ENCODE assay signal across 26 cellular contexts in genomic region chr19:45265375-45265774, GRCh38. TPM values are rescaled to one million over a fixed set of nuclear protein-coding genes. Genes with fewer than 3 reads are reported as not detected.
DNase-seq lines count a peak whose midpoint lies in the region; ATAC-seq, FAIRE-seq and TF ChIP-seq lines count a peak whose summit lies in the region.
"Had no signal": no experiment of that assay in that cellular context is flagged by ENCODE, and none has a peak within 500 bp of the region (broad histone marks: within the 10 kb centered on the region; RNA-seq: fewer than 3 reads in every experiment).

No MANE protein-coding gene starts in this region.

- 89 to 91% methylated on average over 5 of the region's 5 CpGs for WGBS in pancreas, 2 donors

- intact Hi-C loops in pancreas (cut with DNase I) = no loop called here

- H3K27me3 Mint-ChIP-seq in activated naive CD8-positive, alpha-beta T cell treated with anti-CD3 and anti-CD28 coated beads for 36 hours = no peaks in the 10 kb centered on the region
- no peaks in the 10 kb centered on the region for H3K27me3 Mint-ChIP-seq in activated naive CD8-positive, alpha-beta T cell treated with anti-CD3 and anti-CD28 coated beads, Interleukin-2, amount 50 U/mL, for 24 hours
- no peaks in the 10 kb centered on the region for H3K27me3 Mint-ChIP-seq in neural crest cell (ENCODE audit: low read depth)
- H3K27me3 Mint-ChIP-seq: CD8-positive, alpha-beta memory T cell had no signal

- DNase-seq in activated naive CD8-positive, alpha-beta T cell treated with anti-CD3 and anti-CD28 coated beads for 36 hours = no peak
- no peak for DNase-seq in activated naive CD8-positive, alpha-beta T cell treated with anti-CD3 and anti-CD28 coated beads, Interleukin-2, amount 50 U/mL, for 24 hours
- DNase-seq in RPMI8226 (peak; percentile 12), neural crest cell (ENCODE audit: low read depth, low spot score) (no peak), AML-193 (lab: John Stamatoyannopoulos, UW) (no peak), pancreas (no peak)
- DNase-seq in effector CD8-positive, alpha-beta T cell (lab: John Stamatoyannopoulos, UW) = no peak
- DNase-seq: Calu3; CD8-positive, alpha-beta memory T cell; DMS153; GM23248; H9; IMR-90; NCI-H1694; NCI-H2081; NCI-H2171; NCI-H345; NCI-H524; NCI-H774; NK-92 treated with Interleukin-12 subunit alpha and Interleukin-12 subunit beta, amount 100 ng/mL, for 24 hours; SHP77 had no signal

- ATAC-seq in activated naive CD8-positive, alpha-beta T cell treated with anti-CD3 and anti-CD28 coated beads, Interleukin-2, amount 50 U/mL, for 24 hours = no peak
- no peak for ATAC-seq in pancreas
- ATAC-seq: A549 had no signal

- no peaks in the 10 kb centered on the region for H3K4me1 ChIP-seq in pancreas
- H3K4me1 ChIP-seq: A549 had no signal

- H3K4me3 ChIP-seq in pancreas = no peak overlapping the region
- H3K4me3 ChIP-seq: A549, GM23248 had no signal

- H3K9me3 ChIP-seq in pancreas = no peaks in the 10 kb centered on the region
- H3K9me3 ChIP-seq: A549 had no signal

- H3K9me3 Mint-ChIP-seq in activated naive CD8-positive, alpha-beta T cell treated with anti-CD3 and anti-CD28 coated beads for 36 hours = no peaks in the 10 kb centered on the region
- H3K9me3 Mint-ChIP-seq in activated naive CD8-positive, alpha-beta T cell treated with anti-CD3 and anti-CD28 coated beads, Interleukin-2, amount 50 U/mL, for 24 hours = no peaks in the 10 kb centered on the region
- no peaks in the 10 kb centered on the region for H3K9me3 Mint-ChIP-seq in neural crest cell
- H3K9me3 Mint-ChIP-seq: CD8-positive, alpha-beta memory T cell; H9 had no signal

- H3K36me3 Mint-ChIP-seq in activated naive CD8-positive, alpha-beta T cell treated with anti-CD3 and anti-CD28 coated beads for 36 hours = no peaks in the 10 kb centered on the region
- H3K36me3 Mint-ChIP-seq in activated naive CD8-positive, alpha-beta T cell treated with anti-CD3 and anti-CD28 coated beads, Interleukin-2, amount 50 U/mL, for 24 hours (ENCODE audit: low read depth) = no peaks in the 10 kb centered on the region
- peaks cover 2% of the 10 kb centered on the region for H3K36me3 Mint-ChIP-seq in neural crest cell (ENCODE audit: low read depth)

- TF ChIP-seq CTCF in neural crest cell (conservative IDR thresholded peaks at IDR 0.05) = no peak
- TF ChIP-seq CTCF in pancreas (IDR thresholded peaks at IDR 0.05) = no peak

- no peaks in the 10 kb centered on the region for H3K4me1 Mint-ChIP-seq in activated naive CD8-positive, alpha-beta T cell treated with anti-CD3 and anti-CD28 coated beads for 36 hours
- H3K4me1 Mint-ChIP-seq in activated naive CD8-positive, alpha-beta T cell treated with anti-CD3 and anti-CD28 coated beads, Interleukin-2, amount 50 U/mL, for 24 hours = no peaks in the 10 kb centered on the region
- H3K4me1 Mint-ChIP-seq in neural crest cell = no peaks in the 10 kb centered on the region
- H3K4me1 Mint-ChIP-seq: CD8-positive, alpha-beta memory T cell; H9 had no signal

- H3K36me3 ChIP-seq in pancreas = no peaks in the 10 kb centered on the region

- H3K27ac Mint-ChIP-seq in activated naive CD8-positive, alpha-beta T cell treated with anti-CD3 and anti-CD28 coated beads for 36 hours = peak overlapping the region; percentile 6
- H3K27ac Mint-ChIP-seq in activated naive CD8-positive, alpha-beta T cell treated with anti-CD3 and anti-CD28 coated beads, Interleukin-2, amount 50 U/mL, for 24 hours = no peak overlapping the region
- H3K27ac Mint-ChIP-seq in neural crest cell (ENCODE audit: unreplicated experiment) = peak overlapping the region; percentile 35

- H3K27me3 ChIP-seq in pancreas = no peaks in the 10 kb centered on the region

- FAIRE-seq in pancreas (lab: Jason Lieb, UNC) = no peak
- FAIRE-seq: A549, GM12891 had no signal

- no peak overlapping the region for H3K27ac ChIP-seq in pancreas
- H3K27ac ChIP-seq: A549, GM23248 had no signal

- H3K4me3 Mint-ChIP-seq in activated naive CD8-positive, alpha-beta T cell treated with anti-CD3 and anti-CD28 coated beads for 36 hours = no peak overlapping the region
- no peak overlapping the region for H3K4me3 Mint-ChIP-seq in activated naive CD8-positive, alpha-beta T cell treated with anti-CD3 and anti-CD28 coated beads, Interleukin-2, amount 50 U/mL, for 24 hours
- no peak overlapping the region for H3K4me3 Mint-ChIP-seq in neural crest cell
- H3K4me3 Mint-ChIP-seq: CD8-positive, alpha-beta memory T cell; H9 had no signal

RNA-seq across cellular contexts. Expression of gene MARK4, which starts 14.3 kb away (rescaled TPM):
- total RNA-seq in activated naive CD8-positive, alpha-beta T cell treated with anti-CD3 and anti-CD28 coated beads for 36 hours = 10 to 100 TPM; 12.6 to 14.9 TPM
- total RNA-seq in neural crest cell (57.2 and 59.8 TPM in 2 replicates), pancreas (10 to 100 TPM; 13.9 to 22.8 (median 20.0) TPM)
- polyA plus RNA-seq in pancreas = 10 to 100 TPM; 12.8 to 21.0 TPM

RNA-seq across cellular contexts. Expression of gene EXOC3L2, which starts 20.2 kb away (rescaled TPM):
- not detected for total RNA-seq in activated naive CD8-positive, alpha-beta T cell treated with anti-CD3 and anti-CD28 coated beads for 36 hours
- total RNA-seq in neural crest cell = 0.91 and 1.1 TPM in 2 replicates
- 1 to 10 TPM in 4 of 6 donors, under 1 TPM in 2; 0.59 to 2.6 (median 1.3) TPM for total RNA-seq in pancreas
- polyA plus RNA-seq in pancreas = 1 to 10 TPM; 3.1 to 4.5 TPM
- total RNA-seq: Calu3; CD8-positive, alpha-beta memory T cell; G401; GM23248; IMR-90 had no signal
- polyA plus RNA-seq: CD8-positive, alpha-beta memory T cell; GM23248 had no signal

RNA-seq across cellular contexts. Expression of gene CKM, which starts 57.3 kb away (rescaled TPM):
- total RNA-seq in activated naive CD8-positive, alpha-beta T cell treated with anti-CD3 and anti-CD28 coated beads for 36 hours = not detected
- total RNA-seq in neural crest cell (not detected in 2 replicates), pancreas (1 to 10 TPM in 1 of 6 donors, not detected in 5; 1.2 TPM)
- 1 to 10 TPM in 1 of 2 donors, under 1 TPM in 1; 0.23 to 4.9 TPM for polyA plus RNA-seq in pancreas
- total RNA-seq: Calu3; CD8-positive, alpha-beta memory T cell; GM23248; H9; HT1080; IMR-90 had no signal
- polyA plus RNA-seq: A549, BJ, GM23248, IMR-90 had no signal
